ENCODE assay signal across 16 cellular contexts in genomic region chr12:12392428-12392827, GRCh38.
"Had no signal": no experiment of that assay in that cellular context is flagged by ENCODE, and none has a peak within 500 bp of the region (broad histone marks: within the 10 kb centered on the region; RNA-seq: fewer than 3 reads in every experiment).

No MANE protein-coding gene starts in this region.

- H3K27me3 ChIP-seq: cardiac muscle cell, neutrophil, right atrium auricular region, tibial nerve had no signal

- ATAC-seq: naive thymus-derived CD8-positive, alpha-beta T cell had no signal

- H3K9me3 ChIP-seq: lower lobe of right lung, neutrophil, right atrium auricular region, tibial nerve had no signal

- H3K4me1 ChIP-seq: lower lobe of right lung had no signal

- H3K36me3 ChIP-seq: cardiac muscle cell, lower lobe of right lung, right atrium auricular region, tibial nerve had no signal

- H3K4me3 ChIP-seq: cardiac muscle cell, lower lobe of right lung, right atrium auricular region, SK-N-MC, tibial nerve had no signal

- H3K27ac ChIP-seq: cardiac muscle cell, lower lobe of right lung, neutrophil, SK-N-MC had no signal

- DNase-seq: activated CD4-positive, alpha-beta T cell treated with anti-CD3 and anti-CD28 coated beads, Interleukin-2, amount 50 U/mL, for 48 hours; activated CD4-positive, CD25-positive, alpha-beta regulatory T cell treated with anti-CD3 and anti-CD28 coated beads, Interleukin-2, amount 50 U/mL, for 72 hours; activated naive CD4-positive, alpha-beta T cell; cortex of kidney; effector CD8-positive, alpha-beta T cell; immature natural killer cell; lower lobe of right lung; midbrain; naive thymus-derived CD8-positive, alpha-beta T cell; posterior cingulate gyrus; small intestine had no signal
